ENCODE assay signal across 9 cellular contexts in genomic region chr6:6332240-6332639, GRCh38. TPM values are rescaled to one million over a fixed set of nuclear protein-coding genes. Genes with fewer than 3 reads are reported as not detected.
A peak's percentile ranks its signal among the peaks of the same experiment; 100 is the strongest.
DNase-seq lines count a peak whose midpoint lies in the region; ATAC-seq and TF ChIP-seq lines count a peak whose summit lies in the region.
"Had no signal": no experiment of that assay in that cellular context is flagged by ENCODE, and none has a peak within 500 bp of the region (broad histone marks: within the 10 kb centered on the region; RNA-seq: fewer than 3 reads in every experiment).

No MANE protein-coding gene starts in this region.

- H4K20me1 ChIP-seq in GM23248 (ENCODE audit: insufficient read depth) = no peaks in the 10 kb centered on the region

- no peak for TF ChIP-seq POLR2A in gastrocnemius medialis (IDR thresholded peaks at IDR 0.05)
- no peak for TF ChIP-seq POLR2A in thyroid gland (IDR thresholded peaks at IDR 0.05)

- in situ Hi-C loops in gastrocnemius medialis (cut with MboI; ENCODE audit: low sequenced_read_pairs in 4 of 4) (no loop called here), GM23248 (cut with MboI) (no loop called here)

- intact Hi-C loops in gastrocnemius medialis (cut with DNase I; ENCODE audit: low total_unique reads) = no loop called here
- intact Hi-C loops in thyroid gland (cut with DNase I) = no loop called here

- H3K36me3 ChIP-seq in gastrocnemius medialis (no peaks in the 10 kb centered on the region), thyroid gland (no peaks in the 10 kb centered on the region), GM23248 (ENCODE audit: low read depth) (no peaks in the 10 kb centered on the region)

- H3K4me2 ChIP-seq in GM23248 (ENCODE audit: unreplicated experiment) = no peak overlapping the region

- DNase-seq in NOMO-1 treated with DMSO at 0.1 percent for 48 hours (lab: John Stamatoyannopoulos, UW; ENCODE audit: unreplicated experiment) = peak; percentile 94
- no peak for DNase-seq in gastrocnemius medialis
- no peak for DNase-seq in UCSD-AML1 (lab: John Stamatoyannopoulos, UW; ENCODE audit: unreplicated experiment)
- no peak for DNase-seq in thyroid gland
- DNase-seq in stimulated activated CD4-positive, alpha-beta T cell treated with anti-CD3 and anti-CD28 coated beads, Interleukin-4, amount 100 ng/mL, for 24 hours = no peak
- DNase-seq in GM23248 = no peak
- DNase-seq: activated naive CD4-positive, alpha-beta T cell treated with anti-CD3 and anti-CD28 coated beads, Interleukin-2, amount 50 U/mL, for 16 hours had no signal

- WGBS in thyroid gland, 2 donors = 38 to 42% methylated on average over 6 of the region's 6 CpGs
- WGBS in GM23248 (ENCODE audit: low coverage in 1 of 2, low lambda C conversion rate in 2 of 2, missing lambda C conversion rate in 2 of 2), 2 experiments = 6 to 14% methylated on average over 6 of the region's 6 CpGs

- no peaks in the 10 kb centered on the region for H3F3A ChIP-seq in GM23248 (ENCODE audit: insufficient read depth)

- H3K4me3 ChIP-seq in gastrocnemius medialis (no peak overlapping the region), thyroid gland (replicated peaks in 1 of 3) (no peak overlapping the region), GM23248 (no peak overlapping the region)

- H3K27me3 ChIP-seq in gastrocnemius medialis (no peaks in the 10 kb centered on the region), thyroid gland (no peaks in the 10 kb centered on the region), GM23248 (replicated peaks; ENCODE audit: insufficient read depth) (no peaks in the 10 kb centered on the region)

- H3K9me3 ChIP-seq in gastrocnemius medialis = no peaks in the 10 kb centered on the region
- H3K9me3 ChIP-seq in thyroid gland = no peaks in the 10 kb centered on the region
- no peaks in the 10 kb centered on the region for H3K9me3 ChIP-seq in GM23248 (ENCODE audit: low read depth)

- H3K9ac ChIP-seq in GM23248 = no peak overlapping the region

- H3K79me2 ChIP-seq in GM23248 (ENCODE audit: insufficient read depth) = no peaks in the 10 kb centered on the region

- H2AFZ ChIP-seq in GM23248 = no peak overlapping the region

- peak; percentile 72 for ATAC-seq in GM19328 (IDR thresholded peaks at IDR 0.05; ENCODE audit: unreplicated experiment)
- ATAC-seq in HG02981 (IDR thresholded peaks at IDR 0.05; ENCODE audit: unreplicated experiment) = peak; percentile 48
- no peak for ATAC-seq in gastrocnemius medialis

- no peak for TF ChIP-seq CTCF in gastrocnemius medialis (IDR thresholded peaks at IDR 0.05 in 4 of 5, conservative IDR thresholded peaks at IDR 0.05 in 1 of 5)
- no peak for TF ChIP-seq CTCF in thyroid gland (IDR thresholded peaks at IDR 0.05)

- no peaks in the 10 kb centered on the region for H3K9me2 ChIP-seq in GM23248 (ENCODE audit: insufficient read depth)

- peaks cover 0 to 8% of the 10 kb centered on the region in 2 donors for H3K4me1 ChIP-seq in gastrocnemius medialis
- peaks cover 0 to 5% of the 10 kb centered on the region in 2 donors for H3K4me1 ChIP-seq in thyroid gland
- H3K4me1 ChIP-seq in GM23248 (ENCODE audit: insufficient read depth) = no peaks in the 10 kb centered on the region

- peak overlapping the region in 3 of 4 donors; percentile 27 to 41 (median 28) for H3K27ac ChIP-seq in gastrocnemius medialis
- no peak overlapping the region for H3K27ac ChIP-seq in thyroid gland
- no peak overlapping the region for H3K27ac ChIP-seq in GM23248

RNA-seq across cellular contexts. Expression of gene F13A1, which starts 11.8 kb away (rescaled TPM):
- 10 to 100 TPM; 19.9 to 61.1 (median 33.9) TPM for total RNA-seq in gastrocnemius medialis
- 100 to 1,000 TPM in 1 of 4 donors, 10 to 100 TPM in 3; 23.7 to 139 (median 54.7) TPM for total RNA-seq in thyroid gland
- not detected in 2 replicates for total RNA-seq in GM23248 (2014; rRNA removed; shearing (Covaris generic))
- not detected in 2 replicates for polyA plus RNA-seq in GM23248 (2016; fragmentation: Nextera tagmentation; extraction: Ambion mirVana)

Comparison
In these comparisons a context has a peak if more than half of its experiments do, and no peak if none do; other contexts are left out.
1. ATAC-seq: peak in GM19328 (single experiment) and HG02981 (single experiment); none in gastrocnemius medialis (0 of 2).
2. H3K27ac ChIP-seq: peak in gastrocnemius medialis (3 of 4); none in thyroid gland (0 of 3) and GM23248 (single experiment).
3. RNA of gene F13A1, which starts 11.8 kb away (total RNA-seq): 23.7 to 139 TPM in thyroid gland and 19.9 to 61.1 TPM in gastrocnemius medialis; not detected in GM23248; every median in the first group is over 10 times any median in the second.